14 cellular contexts compared by ENCODE assay signal in the genomic region with DNA sequence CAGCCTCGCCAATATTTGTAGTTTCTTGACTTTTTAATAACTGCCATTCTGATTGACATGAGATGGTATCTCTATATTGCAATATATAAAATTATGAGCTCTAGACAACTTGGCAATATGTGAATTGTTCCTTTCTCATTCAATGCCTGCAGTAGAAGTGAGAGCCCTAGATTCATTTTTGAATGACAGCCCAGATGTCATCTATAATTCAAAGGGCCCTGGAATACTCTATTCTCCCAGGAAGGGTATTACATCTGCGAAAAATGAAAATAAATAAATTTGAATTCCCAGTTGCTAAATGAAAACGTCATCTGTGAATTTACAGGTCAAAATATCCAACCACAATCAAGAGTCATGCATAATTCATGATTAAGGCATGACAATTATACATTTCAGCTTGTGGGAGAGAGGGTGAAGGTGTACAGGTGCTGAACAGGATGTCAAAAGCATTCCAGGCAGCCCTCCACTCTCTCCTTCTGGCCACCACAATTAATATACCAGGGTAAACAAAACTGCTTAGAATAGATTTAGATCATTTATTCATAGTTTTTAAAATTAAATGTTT.
DNase-seq lines count a peak whose midpoint lies in the region; FAIRE-seq and TF ChIP-seq lines count a peak whose summit lies in the region.
"Had no signal": no experiment of that assay in that cellular context is flagged by ENCODE, and none has a peak within 500 bp of the region (broad histone marks: within the 10 kb centered on the region; RNA-seq: fewer than 3 reads in every experiment).

No MANE protein-coding gene starts in this region.

- H3K4me3 ChIP-seq in AG10803 (ENCODE audit: low read length) = no peak overlapping the region
- H3K4me3 ChIP-seq in astrocyte of the cerebellum (ENCODE audit: low read depth, low read length) = no peak overlapping the region

- FAIRE-seq in GM19239 (lab: Jason Lieb, UNC) = no peak
- FAIRE-seq: A204.1 had no signal

- DNase-seq in AG10803 (ENCODE audit: low read depth) (peak; percentile 23), HT1080 (ENCODE audit: low read depth) (peak; percentile 58), astrocyte of the cerebellum (ENCODE audit: low read depth) (peak; percentile 33), fibroblast of peridontal ligament (ENCODE audit: extremely low read depth) (peak; percentile 31), GM10266 (ENCODE audit: extremely low spot score) (no peak), NCI-H748 (lab: John Stamatoyannopoulos, UW; ENCODE audit: unreplicated experiment) (no peak), SK-N-DZ (ENCODE audit: low spot score) (no peak), GM19239 (ENCODE audit: insufficient read length, low spot score) (no peak)
- DNase-seq: BE2C; CD4-positive, alpha-beta memory T cell; DMS79; GDM1; H7 had no signal

- no peak for TF ChIP-seq CTCF in AG10803 (conservative IDR thresholded peaks at IDR 0.05; ENCODE audit: low read length)
- TF ChIP-seq CTCF in astrocyte of the cerebellum (IDR thresholded peaks at IDR 0.05; ENCODE audit: low read depth, low read length, missing control alignments) = no peak
- no peak for TF ChIP-seq CTCF in GM10266 (IDR thresholded peaks at IDR 0.05; ENCODE audit: control insufficient read depth, insufficient read depth, low read depth, missing control alignments)

- in situ Hi-C loops in astrocyte of the cerebellum (cut with HindIII; ENCODE audit: low sequenced_read_pairs) = no loop called here

Comparison
In these comparisons a context has a peak if more than half of its experiments do, and no peak if none do; other contexts are left out.
1. DNase-seq: peak in AG10803 (single experiment), HT1080 (single experiment), astrocyte of the cerebellum (single experiment) and fibroblast of peridontal ligament (single experiment); none in GM10266 (single experiment), NCI-H748 (single experiment), SK-N-DZ (single experiment) and GM19239 (single experiment).